Comparison of ENCODE assay signal across 1 cellular context in genomic region chr1:40862008-40862863, GRCh38.
A peak's percentile ranks its signal among the peaks of the same experiment; 100 is the strongest.
TF ChIP-seq lines count a peak whose summit lies in the region.

Gene CITED4, minus strand, starts transcription at chr1:40862363. Its CDS starts 236 bp downstream, at chr1:40862127.

TF ChIP-seq in GM12878, 131 proteins besides CTCF, POLR2A, EP300 and RAD21 (continued from another document):
- TF ChIP-seq, protein P1, sequence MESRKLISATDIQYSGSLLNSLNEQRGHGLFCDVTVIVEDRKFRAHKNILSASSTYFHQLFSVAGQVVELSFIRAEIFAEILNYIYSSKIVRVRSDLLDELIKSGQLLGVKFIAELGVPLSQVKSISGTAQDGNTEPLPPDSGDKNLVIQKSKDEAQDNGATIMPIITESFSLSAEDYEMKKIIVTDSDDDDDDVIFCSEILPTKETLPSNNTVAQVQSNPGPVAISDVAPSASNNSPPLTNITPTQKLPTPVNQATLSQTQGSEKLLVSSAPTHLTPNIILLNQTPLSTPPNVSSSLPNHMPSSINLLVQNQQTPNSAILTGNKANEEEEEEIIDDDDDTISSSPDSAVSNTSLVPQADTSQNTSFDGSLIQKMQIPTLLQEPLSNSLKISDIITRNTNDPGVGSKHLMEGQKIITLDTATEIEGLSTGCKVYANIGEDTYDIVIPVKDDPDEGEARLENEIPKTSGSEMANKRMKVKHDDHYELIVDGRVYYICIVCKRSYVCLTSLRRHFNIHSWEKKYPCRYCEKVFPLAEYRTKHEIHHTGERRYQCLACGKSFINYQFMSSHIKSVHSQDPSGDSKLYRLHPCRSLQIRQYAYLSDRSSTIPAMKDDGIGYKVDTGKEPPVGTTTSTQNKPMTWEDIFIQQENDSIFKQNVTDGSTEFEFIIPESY (IDR thresholded peaks at IDR 0.05), result no peak
- TF ChIP-seq LARP7 (IDR thresholded peaks at IDR 0.05), result peak; percentile 82
- no peak for TF ChIP-seq MXI1 (IDR thresholded peaks at IDR 0.05; ENCODE audit: low read depth, low read length)
- TF ChIP-seq NR2C2 (IDR thresholded peaks at IDR 0.05; ENCODE audit: borderline replicate concordance, control insufficient read depth, insufficient read length, low read depth), result no peak
- no peak for TF ChIP-seq ZBED1 (IDR thresholded peaks at IDR 0.05; ENCODE audit: borderline replicate concordance)
- TF ChIP-seq, protein P2, sequence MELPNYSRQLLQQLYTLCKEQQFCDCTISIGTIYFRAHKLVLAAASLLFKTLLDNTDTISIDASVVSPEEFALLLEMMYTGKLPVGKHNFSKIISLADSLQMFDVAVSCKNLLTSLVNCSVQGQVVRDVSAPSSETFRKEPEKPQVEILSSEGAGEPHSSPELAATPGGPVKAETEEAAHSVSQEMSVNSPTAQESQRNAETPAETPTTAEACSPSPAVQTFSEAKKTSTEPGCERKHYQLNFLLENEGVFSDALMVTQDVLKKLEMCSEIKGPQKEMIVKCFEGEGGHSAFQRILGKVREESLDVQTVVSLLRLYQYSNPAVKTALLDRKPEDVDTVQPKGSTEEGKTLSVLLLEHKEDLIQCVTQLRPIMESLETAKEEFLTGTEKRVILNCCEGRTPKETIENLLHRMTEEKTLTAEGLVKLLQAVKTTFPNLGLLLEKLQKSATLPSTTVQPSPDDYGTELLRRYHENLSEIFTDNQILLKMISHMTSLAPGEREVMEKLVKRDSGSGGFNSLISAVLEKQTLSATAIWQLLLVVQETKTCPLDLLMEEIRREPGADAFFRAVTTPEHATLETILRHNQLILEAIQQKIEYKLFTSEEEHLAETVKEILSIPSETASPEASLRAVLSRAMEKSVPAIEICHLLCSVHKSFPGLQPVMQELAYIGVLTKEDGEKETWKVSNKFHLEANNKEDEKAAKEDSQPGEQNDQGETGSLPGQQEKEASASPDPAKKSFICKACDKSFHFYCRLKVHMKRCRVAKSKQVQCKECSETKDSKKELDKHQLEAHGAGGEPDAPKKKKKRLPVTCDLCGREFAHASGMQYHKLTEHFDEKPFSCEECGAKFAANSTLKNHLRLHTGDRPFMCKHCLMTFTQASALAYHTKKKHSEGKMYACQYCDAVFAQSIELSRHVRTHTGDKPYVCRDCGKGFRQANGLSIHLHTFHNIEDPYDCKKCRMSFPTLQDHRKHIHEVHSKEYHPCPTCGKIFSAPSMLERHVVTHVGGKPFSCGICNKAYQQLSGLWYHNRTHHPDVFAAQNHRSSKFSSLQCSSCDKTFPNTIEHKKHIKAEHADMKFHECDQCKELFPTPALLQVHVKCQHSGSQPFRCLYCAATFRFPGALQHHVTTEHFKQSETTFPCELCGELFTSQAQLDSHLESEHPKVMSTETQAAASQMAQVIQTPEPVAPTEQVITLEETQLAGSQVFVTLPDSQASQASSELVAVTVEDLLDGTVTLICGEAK (IDR thresholded peaks at IDR 0.05; ENCODE audit: borderline replicate concordance), result no peak
- no peak for TF ChIP-seq YY1 (IDR thresholded peaks at IDR 0.05; ENCODE audit: low read depth, low read length)
- TF ChIP-seq GATAD2B (conservative IDR thresholded peaks at IDR 0.05; ENCODE audit: low read depth), result peak; percentile 61
- no peak for TF ChIP-seq STAT1 (conservative IDR thresholded peaks at IDR 0.05)
- peak; percentile 64 for TF ChIP-seq NR2F1 (conservative IDR thresholded peaks at IDR 0.05)
- no peak for TF ChIP-seq HDAC2 (IDR thresholded peaks at IDR 0.05)
- TF ChIP-seq ASH2L (IDR thresholded peaks at IDR 0.05; ENCODE audit: borderline replicate concordance, low read depth), result no peak
- no peak for TF ChIP-seq SMAD1 (IDR thresholded peaks at IDR 0.05; ENCODE audit: low read depth, partially characterized antibody)
- no peak for TF ChIP-seq CHD2 (IDR thresholded peaks at IDR 0.05; ENCODE audit: borderline replicate concordance, low read depth, low read length)
- TF ChIP-seq, protein P3, sequence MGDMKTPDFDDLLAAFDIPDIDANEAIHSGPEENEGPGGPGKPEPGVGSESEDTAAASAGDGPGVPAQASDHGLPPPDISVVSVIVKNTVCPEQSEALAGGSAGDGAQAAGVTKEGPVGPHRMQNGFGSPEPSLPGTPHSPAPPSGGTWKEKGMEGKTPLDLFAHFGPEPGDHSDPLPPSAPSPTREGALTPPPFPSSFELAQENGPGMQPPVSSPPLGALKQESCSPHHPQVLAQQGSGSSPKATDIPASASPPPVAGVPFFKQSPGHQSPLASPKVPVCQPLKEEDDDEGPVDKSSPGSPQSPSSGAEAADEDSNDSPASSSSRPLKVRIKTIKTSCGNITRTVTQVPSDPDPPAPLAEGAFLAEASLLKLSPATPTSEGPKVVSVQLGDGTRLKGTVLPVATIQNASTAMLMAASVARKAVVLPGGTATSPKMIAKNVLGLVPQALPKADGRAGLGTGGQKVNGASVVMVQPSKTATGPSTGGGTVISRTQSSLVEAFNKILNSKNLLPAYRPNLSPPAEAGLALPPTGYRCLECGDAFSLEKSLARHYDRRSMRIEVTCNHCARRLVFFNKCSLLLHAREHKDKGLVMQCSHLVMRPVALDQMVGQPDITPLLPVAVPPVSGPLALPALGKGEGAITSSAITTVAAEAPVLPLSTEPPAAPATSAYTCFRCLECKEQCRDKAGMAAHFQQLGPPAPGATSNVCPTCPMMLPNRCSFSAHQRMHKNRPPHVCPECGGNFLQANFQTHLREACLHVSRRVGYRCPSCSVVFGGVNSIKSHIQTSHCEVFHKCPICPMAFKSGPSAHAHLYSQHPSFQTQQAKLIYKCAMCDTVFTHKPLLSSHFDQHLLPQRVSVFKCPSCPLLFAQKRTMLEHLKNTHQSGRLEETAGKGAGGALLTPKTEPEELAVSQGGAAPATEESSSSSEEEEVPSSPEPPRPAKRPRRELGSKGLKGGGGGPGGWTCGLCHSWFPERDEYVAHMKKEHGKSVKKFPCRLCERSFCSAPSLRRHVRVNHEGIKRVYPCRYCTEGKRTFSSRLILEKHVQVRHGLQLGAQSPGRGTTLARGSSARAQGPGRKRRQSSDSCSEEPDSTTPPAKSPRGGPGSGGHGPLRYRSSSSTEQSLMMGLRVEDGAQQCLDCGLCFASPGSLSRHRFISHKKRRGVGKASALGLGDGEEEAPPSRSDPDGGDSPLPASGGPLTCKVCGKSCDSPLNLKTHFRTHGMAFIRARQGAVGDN (IDR thresholded peaks at IDR 0.05), result no peak
- no peak for TF ChIP-seq JUND (IDR thresholded peaks at IDR 0.05; ENCODE audit: low read depth, low read length)
- no peak for TF ChIP-seq SKIL (IDR thresholded peaks at IDR 0.05; ENCODE audit: low read depth, poor library complexity, severe bottlenecking)
- no peak for TF ChIP-seq PAX8 (IDR thresholded peaks at IDR 0.05)
- no peak for TF ChIP-seq BACH1 (IDR thresholded peaks at IDR 0.05; ENCODE audit: borderline replicate concordance)
- TF ChIP-seq RAD51 (IDR thresholded peaks at IDR 0.05), result no peak
- TF ChIP-seq NR2C1 (IDR thresholded peaks at IDR 0.05), result no peak
- TF ChIP-seq, protein P4, sequence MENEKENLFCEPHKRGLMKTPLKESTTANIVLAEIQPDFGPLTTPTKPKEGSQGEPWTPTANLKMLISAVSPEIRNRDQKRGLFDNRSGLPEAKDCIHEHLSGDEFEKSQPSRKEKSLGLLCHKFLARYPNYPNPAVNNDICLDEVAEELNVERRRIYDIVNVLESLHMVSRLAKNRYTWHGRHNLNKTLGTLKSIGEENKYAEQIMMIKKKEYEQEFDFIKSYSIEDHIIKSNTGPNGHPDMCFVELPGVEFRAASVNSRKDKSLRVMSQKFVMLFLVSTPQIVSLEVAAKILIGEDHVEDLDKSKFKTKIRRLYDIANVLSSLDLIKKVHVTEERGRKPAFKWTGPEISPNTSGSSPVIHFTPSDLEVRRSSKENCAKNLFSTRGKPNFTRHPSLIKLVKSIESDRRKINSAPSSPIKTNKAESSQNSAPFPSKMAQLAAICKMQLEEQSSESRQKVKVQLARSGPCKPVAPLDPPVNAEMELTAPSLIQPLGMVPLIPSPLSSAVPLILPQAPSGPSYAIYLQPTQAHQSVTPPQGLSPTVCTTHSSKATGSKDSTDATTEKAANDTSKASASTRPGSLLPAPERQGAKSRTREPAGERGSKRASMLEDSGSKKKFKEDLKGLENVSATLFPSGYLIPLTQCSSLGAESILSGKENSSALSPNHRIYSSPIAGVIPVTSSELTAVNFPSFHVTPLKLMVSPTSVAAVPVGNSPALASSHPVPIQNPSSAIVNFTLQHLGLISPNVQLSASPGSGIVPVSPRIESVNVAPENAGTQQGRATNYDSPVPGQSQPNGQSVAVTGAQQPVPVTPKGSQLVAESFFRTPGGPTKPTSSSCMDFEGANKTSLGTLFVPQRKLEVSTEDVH (IDR thresholded peaks at IDR 0.05; ENCODE audit: low read depth, partially characterized antibody), result no peak
- no peak for TF ChIP-seq CHD4 (IDR thresholded peaks at IDR 0.05)
- 0 out of 2 replicates have a peak, but pooled peaks have one; percentile 49 for TF ChIP-seq SMARCA5 (IDR thresholded peaks at IDR 0.05)
- TF ChIP-seq SMC3 (IDR thresholded peaks at IDR 0.05; ENCODE audit: borderline replicate concordance, low read length), result peak; percentile 31; the same call in 1 of the 2 replicates
- TF ChIP-seq TCF12 (IDR thresholded peaks at IDR 0.05; ENCODE audit: low read depth, low read length), result no peak
- TF ChIP-seq NKRF (conservative IDR thresholded peaks at IDR 0.05), result no peak; the same call in 1 of the 2 replicates
- TF ChIP-seq, protein P5, sequence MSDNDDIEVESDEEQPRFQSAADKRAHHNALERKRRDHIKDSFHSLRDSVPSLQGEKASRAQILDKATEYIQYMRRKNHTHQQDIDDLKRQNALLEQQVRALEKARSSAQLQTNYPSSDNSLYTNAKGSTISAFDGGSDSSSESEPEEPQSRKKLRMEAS (IDR thresholded peaks at IDR 0.05; ENCODE audit: low read depth, low read length), result no peak
TF ChIP-seq in GM12878: peak in this region for 8.
